ENCODE assay signal across 9 cellular contexts in genomic region chr3:188389711-188390346, GRCh38.
A peak's percentile ranks its signal among the peaks of the same experiment; 100 is the strongest.
DNase-seq lines count a peak whose midpoint lies in the region; ATAC-seq, FAIRE-seq and TF ChIP-seq lines count a peak whose summit lies in the region.
"Had no signal": no experiment of that assay in that cellular context is flagged by ENCODE, and none has a peak within 500 bp of the region (broad histone marks: within the 10 kb centered on the region; RNA-seq: fewer than 3 reads in every experiment).

No MANE protein-coding gene starts in this region.

- DNase-seq in CD4-positive, CD25-positive, alpha-beta regulatory T cell = peak in 2 of 3 donors; percentile 15 to 51
- no peak for DNase-seq in activated naive CD8-positive, alpha-beta T cell treated with anti-CD3 and anti-CD28 coated beads, Interleukin-2, amount 10 ng/mL, durations not matched to agents 7 days and 5 days
- DNase-seq in vagina (ENCODE audit: extremely low spot score in 2 of 2) (no peak), HK-2 (ENCODE audit: unreplicated experiment) (no peak), GM12892 (ENCODE audit: insufficient read length) (no peak)

- H3K27ac Mint-ChIP-seq in CD4-positive, CD25-positive, alpha-beta regulatory T cell = peak overlapping the region; percentile 57 to 83 (median 67)
- peak overlapping the region; percentile 69 for H3K27ac Mint-ChIP-seq in activated naive CD8-positive, alpha-beta T cell treated with anti-CD3 and anti-CD28 coated beads, Interleukin-2, amount 10 ng/mL, durations not matched to agents 7 days and 5 days

- H3K4me1 Mint-ChIP-seq in CD4-positive, CD25-positive, alpha-beta regulatory T cell = peaks cover 5 to 32% (median 17%) of the 10 kb centered on the region in 4 donors
- peaks cover 26% of the 10 kb centered on the region for H3K4me1 Mint-ChIP-seq in activated naive CD8-positive, alpha-beta T cell treated with anti-CD3 and anti-CD28 coated beads, Interleukin-2, amount 10 ng/mL, durations not matched to agents 7 days and 5 days

- H3K27me3 ChIP-seq in CD4-positive, CD25-positive, alpha-beta regulatory T cell (ENCODE audit: control insufficient read depth, insufficient read depth, low read length) = no peaks in the 10 kb centered on the region
- H3K27me3 ChIP-seq in muscle layer of duodenum (ENCODE audit: low read depth, low read length) (no peaks in the 10 kb centered on the region), vagina (no peaks in the 10 kb centered on the region)

- TF ChIP-seq POLR2A in vagina (IDR thresholded peaks at IDR 0.05) (no peak), GM12892 (IDR thresholded peaks at IDR 0.05; ENCODE audit: low read depth, low read length) (no peak)

- H3K4me1 ChIP-seq in CD4-positive, CD25-positive, alpha-beta regulatory T cell (ENCODE audit: control insufficient read depth, insufficient read depth, low read length, poor library complexity, severe bottlenecking) = no peaks in the 10 kb centered on the region
- H3K4me1 ChIP-seq in muscle layer of duodenum (ENCODE audit: control insufficient read depth in 1 of 2, insufficient read depth in 2 of 2, low read length in 2 of 2) (peaks cover 15 to 72% of the 10 kb centered on the region in 2 donors), vagina (peaks cover 40% of the 10 kb centered on the region)

- H3K27me3 Mint-ChIP-seq in CD4-positive, CD25-positive, alpha-beta regulatory T cell = no peaks in the 10 kb centered on the region
- H3K27me3 Mint-ChIP-seq in activated naive CD8-positive, alpha-beta T cell treated with anti-CD3 and anti-CD28 coated beads, Interleukin-2, amount 10 ng/mL, durations not matched to agents 7 days and 5 days = no peaks in the 10 kb centered on the region

- H3K9me3 Mint-ChIP-seq in CD4-positive, CD25-positive, alpha-beta regulatory T cell = peaks cover 0 to 2% (median 0%) of the 10 kb centered on the region in 7 donors
- H3K9me3 Mint-ChIP-seq in activated naive CD8-positive, alpha-beta T cell treated with anti-CD3 and anti-CD28 coated beads, Interleukin-2, amount 10 ng/mL, durations not matched to agents 7 days and 5 days = no peaks in the 10 kb centered on the region

- FAIRE-seq in GM12892 (lab: Jason Lieb, UNC) = no peak
- FAIRE-seq: G401.6 had no signal

- ATAC-seq in CD4-positive, CD25-positive, alpha-beta regulatory T cell (ENCODE audit: low read depth in 2 of 2) = peak in 1 of 2 donors; percentile 70
- ATAC-seq in GM21367 (IDR thresholded peaks at IDR 0.05; ENCODE audit: unreplicated experiment) (peak; percentile 96), HG03521 (IDR thresholded peaks at IDR 0.05; ENCODE audit: unreplicated experiment) (peak; percentile 96)
- ATAC-seq in activated naive CD8-positive, alpha-beta T cell treated with anti-CD3 and anti-CD28 coated beads, Interleukin-2, amount 10 ng/mL, durations not matched to agents 7 days and 5 days (ENCODE audit: low read depth) = peak; percentile 88

- TF ChIP-seq CTCF in vagina (IDR thresholded peaks at IDR 0.05) = no peak

- no peaks in the 10 kb centered on the region for H3K36me3 Mint-ChIP-seq in CD4-positive, CD25-positive, alpha-beta regulatory T cell
- peaks cover 17% of the 10 kb centered on the region for H3K36me3 Mint-ChIP-seq in activated naive CD8-positive, alpha-beta T cell treated with anti-CD3 and anti-CD28 coated beads, Interleukin-2, amount 10 ng/mL, durations not matched to agents 7 days and 5 days

- no peaks in the 10 kb centered on the region for H3K36me3 ChIP-seq in CD4-positive, CD25-positive, alpha-beta regulatory T cell (ENCODE audit: control insufficient read depth, insufficient read depth, low read length)
- H3K36me3 ChIP-seq in muscle layer of duodenum (ENCODE audit: control insufficient read depth in 1 of 2, insufficient read depth in 2 of 2, low read length in 2 of 2) (no peaks in the 10 kb centered on the region), vagina (no peaks in the 10 kb centered on the region)

- intact Hi-C loops in vagina (cut with DNase I) = no loop called here

- no peak overlapping the region for H3K4me3 ChIP-seq in CD4-positive, CD25-positive, alpha-beta regulatory T cell (ENCODE audit: low read depth, low read length)
- no peak overlapping the region for H3K4me3 ChIP-seq in muscle layer of duodenum (ENCODE audit: low read depth in 1 of 2, low read length in 2 of 2)
- no peak overlapping the region for H3K4me3 ChIP-seq in vagina

- no peaks in the 10 kb centered on the region for H3K9me3 ChIP-seq in CD4-positive, CD25-positive, alpha-beta regulatory T cell (ENCODE audit: control insufficient read depth in 2 of 2, low read length in 2 of 2)
- H3K9me3 ChIP-seq in muscle layer of duodenum (ENCODE audit: control insufficient read depth in 1 of 2, low read length in 2 of 2) = no peaks in the 10 kb centered on the region
- no peaks in the 10 kb centered on the region for H3K9me3 ChIP-seq in vagina

- no peak overlapping the region for H3K27ac ChIP-seq in CD4-positive, CD25-positive, alpha-beta regulatory T cell (ENCODE audit: insufficient read depth, low read length, poor library complexity, severe bottlenecking)
- H3K27ac ChIP-seq in muscle layer of duodenum (ENCODE audit: low read length) = peak overlapping the region; percentile 48
- peak overlapping the region; percentile 63 for H3K27ac ChIP-seq in vagina

- POLR2A ChIA-PET in activated naive CD8-positive, alpha-beta T cell treated with anti-CD3 and anti-CD28 coated beads, Interleukin-2, amount 10 ng/mL, durations not matched to agents 7 days and 5 days (lab: Charles Lee) = no interaction called here

- peak overlapping the region in 2 of 4 donors; percentile 1 to 3 for H3K4me3 Mint-ChIP-seq in CD4-positive, CD25-positive, alpha-beta regulatory T cell
- H3K4me3 Mint-ChIP-seq in activated naive CD8-positive, alpha-beta T cell treated with anti-CD3 and anti-CD28 coated beads, Interleukin-2, amount 10 ng/mL, durations not matched to agents 7 days and 5 days = peak overlapping the region; percentile 19

Comparison
In these comparisons a context has a peak if more than half of its experiments do, and no peak if none do; other contexts are left out.
1. DNase-seq: peak in CD4-positive, CD25-positive, alpha-beta regulatory T cell (2 of 3); none in activated naive CD8-positive, alpha-beta T cell treated with anti-CD3 and anti-CD28 coated beads, Interleukin-2, amount 10 ng/mL, durations not matched to agents 7 days and 5 days (single experiment), vagina (0 of 2), HK-2 (single experiment) and GM12892 (single experiment).